Comparison of ENCODE assay signal across 8 cellular contexts in the genomic region with DNA sequence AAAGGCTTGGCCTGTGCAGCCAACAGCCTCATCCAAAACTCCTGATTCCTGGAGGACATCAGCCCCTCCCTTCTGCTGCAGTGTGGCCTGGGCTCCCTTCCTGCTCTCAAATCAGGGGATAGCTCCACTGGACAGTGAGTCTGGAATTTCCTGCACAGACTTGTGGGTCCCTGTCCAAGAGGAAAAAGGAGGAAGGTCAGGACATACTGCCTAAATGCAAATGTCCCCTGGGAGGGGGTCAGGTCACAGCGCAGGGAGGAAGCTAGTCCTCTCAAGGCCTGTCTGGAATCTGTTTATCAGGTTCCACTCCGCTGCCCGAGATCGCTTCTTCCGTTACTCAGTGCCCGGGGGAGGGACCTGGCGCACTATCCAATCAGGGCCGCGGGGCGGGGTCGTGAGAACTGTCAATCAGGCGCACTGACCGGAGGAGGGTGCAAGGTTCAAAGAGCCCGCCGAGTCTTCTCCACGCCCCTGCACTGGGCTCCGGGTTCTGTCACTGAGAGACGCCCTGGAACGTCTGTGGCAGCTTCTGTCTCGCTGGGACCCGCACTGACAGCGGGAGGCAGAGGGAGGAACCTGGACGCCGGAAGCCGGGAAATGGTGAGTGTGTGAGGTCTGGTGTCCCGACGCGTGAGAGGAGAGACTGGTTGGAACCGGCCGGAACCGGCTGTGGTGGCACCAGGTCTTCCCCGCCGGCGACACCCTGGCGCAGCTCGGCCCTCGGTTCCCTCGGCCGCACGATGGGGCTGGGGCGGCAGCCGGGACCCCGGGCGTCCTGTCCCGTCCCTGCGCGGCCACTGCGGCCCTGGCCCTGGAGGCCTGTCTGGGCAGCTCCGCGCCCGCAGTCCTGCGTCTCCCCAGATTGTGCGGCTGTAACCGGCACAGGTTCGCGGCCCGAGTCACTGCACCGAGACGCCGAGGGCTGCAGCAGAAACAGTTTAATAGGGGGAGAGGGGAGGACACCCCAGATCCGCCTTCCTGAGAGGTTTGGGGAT. TPM values are rescaled to one million over a fixed set of nuclear protein-coding genes. Genes with fewer than 3 reads are reported as not detected.
DNase-seq lines count a peak whose midpoint lies in the region; ATAC-seq and TF ChIP-seq lines count a peak whose summit lies in the region.

A gene (plus strand): TSS at position 404 of the 995 bp plus-strand sequence. CDS start 194 bp downstream, at position 598.

- no peak; the same call in 1 of the 2 replicates for TF ChIP-seq CTCF in AG10803 (conservative IDR thresholded peaks at IDR 0.05; ENCODE audit: low read length)

- peak; percentile 87 for ATAC-seq in GM19043 (IDR thresholded peaks at IDR 0.05; ENCODE audit: low read depth, unreplicated experiment)
- ATAC-seq in HG03342 (IDR thresholded peaks at IDR 0.05; ENCODE audit: unreplicated experiment), result peak; percentile 90
- ATAC-seq in left colon, result peak; percentile 96

- DNase-seq in AG10803 (ENCODE audit: low read depth) (peak; percentile 93), NCI-H524 (lab: John Stamatoyannopoulos, UW) (peak; percentile 89 to 96), left colon (peak; percentile 98 to 100)
- peak; percentile 97 for DNase-seq in activated CD4-positive, alpha-beta T cell treated with anti-CD3 and anti-CD28 coated beads for 48 hours
- DNase-seq in stimulated activated CD4-positive, alpha-beta T cell treated with anti-CD3 and anti-CD28 coated beads, Interleukin-1b, Interleukin-23, amount 100 ng/mL, for 24 hours (ENCODE audit: low read depth in 4 of 4, low spot score in 1 of 4), result peak; percentile 82 to 95 (median 92)

- peak within 1 kb of the TSS; percentile 90 for H3K27ac ChIP-seq in cingulate gyrus (ENCODE audit: low read depth, low read length)

- intact Hi-C loops in left colon (cut with DNase I, micrococcal nuclease), result no loop called here

- peak within 1 kb of the TSS; percentile 86 for H3K4me3 ChIP-seq in AG10803 (ENCODE audit: low read length)

RNA-seq across cellular contexts. Expression of the gene that starts here (rescaled TPM):
- 1 to 10 TPM; 3.5 to 4.8 TPM for total RNA-seq in left colon

Comparison
In these comparisons a context has a peak if more than half of its experiments do, and no peak if none do; other contexts are left out.
1. Peak in every context shown above with its lines: DNase-seq, ATAC-seq, H3K4me3 ChIP-seq and H3K27ac ChIP-seq.